Comparison of ENCODE assay signal across 1 cellular context in the genomic region with DNA sequence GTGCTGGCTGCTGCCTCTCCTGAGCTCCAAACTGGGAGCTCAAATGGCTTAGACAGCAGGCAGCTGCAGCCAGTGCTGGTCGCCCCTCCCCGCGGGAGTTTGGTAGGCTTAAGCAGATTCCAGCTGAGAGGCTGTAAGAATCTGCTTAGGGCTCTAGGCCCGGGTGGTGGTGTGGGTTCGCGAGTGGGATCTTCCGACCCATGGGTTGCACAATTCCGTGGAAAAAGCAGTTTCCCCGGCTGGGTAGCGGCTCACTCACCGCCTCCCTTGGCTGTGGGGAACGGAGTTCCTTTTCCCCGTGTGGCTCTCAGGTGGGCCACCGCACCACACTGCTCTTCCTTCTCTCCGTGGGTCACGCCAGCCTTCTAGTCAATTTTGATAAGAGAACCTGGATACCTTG.
TF ChIP-seq lines count a peak whose summit lies in the region.

No MANE protein-coding gene starts in this region.

TF ChIP-seq in WTC11, 78 proteins besides CTCF, POLR2A, EP300 and RAD21 (continued from another document):
- TF ChIP-seq, protein P1, sequence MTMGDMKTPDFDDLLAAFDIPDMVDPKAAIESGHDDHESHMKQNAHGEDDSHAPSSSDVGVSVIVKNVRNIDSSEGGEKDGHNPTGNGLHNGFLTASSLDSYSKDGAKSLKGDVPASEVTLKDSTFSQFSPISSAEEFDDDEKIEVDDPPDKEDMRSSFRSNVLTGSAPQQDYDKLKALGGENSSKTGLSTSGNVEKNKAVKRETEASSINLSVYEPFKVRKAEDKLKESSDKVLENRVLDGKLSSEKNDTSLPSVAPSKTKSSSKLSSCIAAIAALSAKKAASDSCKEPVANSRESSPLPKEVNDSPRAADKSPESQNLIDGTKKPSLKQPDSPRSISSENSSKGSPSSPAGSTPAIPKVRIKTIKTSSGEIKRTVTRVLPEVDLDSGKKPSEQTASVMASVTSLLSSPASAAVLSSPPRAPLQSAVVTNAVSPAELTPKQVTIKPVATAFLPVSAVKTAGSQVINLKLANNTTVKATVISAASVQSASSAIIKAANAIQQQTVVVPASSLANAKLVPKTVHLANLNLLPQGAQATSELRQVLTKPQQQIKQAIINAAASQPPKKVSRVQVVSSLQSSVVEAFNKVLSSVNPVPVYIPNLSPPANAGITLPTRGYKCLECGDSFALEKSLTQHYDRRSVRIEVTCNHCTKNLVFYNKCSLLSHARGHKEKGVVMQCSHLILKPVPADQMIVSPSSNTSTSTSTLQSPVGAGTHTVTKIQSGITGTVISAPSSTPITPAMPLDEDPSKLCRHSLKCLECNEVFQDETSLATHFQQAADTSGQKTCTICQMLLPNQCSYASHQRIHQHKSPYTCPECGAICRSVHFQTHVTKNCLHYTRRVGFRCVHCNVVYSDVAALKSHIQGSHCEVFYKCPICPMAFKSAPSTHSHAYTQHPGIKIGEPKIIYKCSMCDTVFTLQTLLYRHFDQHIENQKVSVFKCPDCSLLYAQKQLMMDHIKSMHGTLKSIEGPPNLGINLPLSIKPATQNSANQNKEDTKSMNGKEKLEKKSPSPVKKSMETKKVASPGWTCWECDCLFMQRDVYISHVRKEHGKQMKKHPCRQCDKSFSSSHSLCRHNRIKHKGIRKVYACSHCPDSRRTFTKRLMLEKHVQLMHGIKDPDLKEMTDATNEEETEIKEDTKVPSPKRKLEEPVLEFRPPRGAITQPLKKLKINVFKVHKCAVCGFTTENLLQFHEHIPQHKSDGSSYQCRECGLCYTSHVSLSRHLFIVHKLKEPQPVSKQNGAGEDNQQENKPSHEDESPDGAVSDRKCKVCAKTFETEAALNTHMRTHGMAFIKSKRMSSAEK (CRISPR knock-in tag; IDR thresholded peaks at IDR 0.05; ENCODE audit: borderline replicate concordance): 0 out of 2 replicates have a peak, but pooled peaks have one; percentile 29
